ENCODE assay signal across 24 cellular contexts in the genomic region with DNA sequence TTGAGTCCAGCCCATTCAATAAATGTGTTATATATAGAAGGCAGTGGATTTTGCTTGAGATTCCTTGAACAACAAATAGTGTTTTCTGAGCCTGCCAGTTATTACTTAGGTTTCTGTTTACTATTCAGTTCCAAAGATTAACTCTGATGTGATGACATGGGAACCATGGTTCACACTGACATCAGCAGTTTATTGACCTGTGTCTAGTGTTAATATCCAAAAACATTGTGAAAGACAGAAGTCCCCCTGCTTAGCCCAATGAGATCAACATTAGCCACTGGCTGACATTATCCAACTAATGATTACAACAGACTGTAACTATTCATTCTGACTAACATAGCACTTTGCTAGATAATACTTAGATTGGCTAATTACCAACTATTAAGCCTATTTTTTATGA.
"Had no signal": no experiment of that assay in that cellular context is flagged by ENCODE, and none has a peak within 500 bp of the region (broad histone marks: within the 10 kb centered on the region; RNA-seq: fewer than 3 reads in every experiment).

No MANE protein-coding gene starts in this region.

- H3K36me3 ChIP-seq: adrenal gland, ascending aorta, brain microvascular endothelial cell, esophagus muscularis mucosa, tibial artery had no signal

- H3K9me3 ChIP-seq: adrenal gland, ascending aorta, esophagus muscularis mucosa, tibial artery had no signal

- FAIRE-seq: colon had no signal

- H3K4me3 ChIP-seq: adrenal gland, ascending aorta, esophagus muscularis mucosa, skin epidermis, tibial artery had no signal

- DNase-seq: activated CD4-positive, alpha-beta T cell treated with anti-CD3 and anti-CD28 coated beads, Interleukin-2, amount 50 U/mL, for 4 hours; activated CD8-positive, alpha-beta memory T cell treated with anti-CD3 and anti-CD28 coated beads for 24 hours; activated CD8-positive, alpha-beta memory T cell treated with anti-CD3 and anti-CD28 coated beads, Interleukin-2, amount 50 U/mL, for 4 hours; activated naive CD4-positive, alpha-beta T cell; activated T-cell treated with anti-CD3 and anti-CD28 coated beads, Interleukin-2, amount 50 U/mL, for 4 hours; adrenal gland; brain microvascular endothelial cell; effector memory CD4-positive, alpha-beta T cell; foreskin keratinocyte; naive thymus-derived CD8-positive, alpha-beta T cell; retina; stimulated activated CD4-positive, alpha-beta T cell treated with anti-CD3 and anti-CD28 coated beads, Interleukin-1b, Interleukin-23, amount 100 ng/mL, for 48 hours; stimulated activated naive CD8-positive, alpha-beta T cell treated with anti-CD3 and anti-CD28 coated beads, Interleukin-15, amount 100 ng/mL, for 72 hours; T1000; tibial artery had no signal

- ATAC-seq: activated T-cell treated with anti-CD3 and anti-CD28 coated beads, Interleukin-2, amount 50 U/mL, for 4 hours; foreskin keratinocyte; naive thymus-derived CD8-positive, alpha-beta T cell; stimulated activated naive CD8-positive, alpha-beta T cell treated with anti-CD3 and anti-CD28 coated beads, Interleukin-15, amount 100 ng/mL, for 72 hours; WTC11 had no signal

- H3K4me1 Mint-ChIP-seq: central memory CD8-positive, alpha-beta T cell; naive thymus-derived CD8-positive, alpha-beta T cell; stimulated activated naive CD8-positive, alpha-beta T cell treated with anti-CD3 and anti-CD28 coated beads, Interleukin-15, amount 100 ng/mL, for 72 hours had no signal

- H3K27me3 ChIP-seq: adrenal gland, ascending aorta, brain microvascular endothelial cell, esophagus muscularis mucosa, foreskin keratinocyte, tibial artery had no signal

- H3K4me1 ChIP-seq: adrenal gland, ascending aorta, esophagus muscularis mucosa, foreskin keratinocyte, tibial artery had no signal

- H3K27ac ChIP-seq: adrenal gland, ascending aorta, brain microvascular endothelial cell, esophagus muscularis mucosa, foreskin keratinocyte, skin epidermis, tibial artery had no signal

- H3K4me3 Mint-ChIP-seq: activated naive CD8-positive, alpha-beta T cell; activated T-cell treated with anti-CD3 and anti-CD28 coated beads, Interleukin-2, amount 50 U/mL, for 4 hours; central memory CD8-positive, alpha-beta T cell; mesothelial cell of epicardium; naive thymus-derived CD8-positive, alpha-beta T cell; stimulated activated naive CD8-positive, alpha-beta T cell treated with anti-CD3 and anti-CD28 coated beads, Interleukin-15, amount 100 ng/mL, for 72 hours; WTC11 had no signal

- H3K27ac Mint-ChIP-seq: activated naive CD8-positive, alpha-beta T cell; activated T-helper 2 cell treated with anti-CD3 and anti-CD28 coated beads, Interferon-gamma antibody, Interleukin-2, Interleukin-4, amounts not matched to agents 10 μg/mL and 5 μg/mL and 100 μg/mL, durations not matched to agents 14 hours and 24 hours and 36 hours; mesothelial cell of epicardium; stimulated activated naive CD8-positive, alpha-beta T cell treated with anti-CD3 and anti-CD28 coated beads, Interleukin-15, amount 100 ng/mL, for 72 hours; WTC11 had no signal

- H3K36me3 Mint-ChIP-seq: activated naive CD8-positive, alpha-beta T cell; mesothelial cell of epicardium; naive thymus-derived CD8-positive, alpha-beta T cell; WTC11 had no signal

- H3K9me3 Mint-ChIP-seq: activated T-cell treated with anti-CD3 and anti-CD28 coated beads, Interleukin-2, amount 50 U/mL, for 4 hours; activated T-helper 2 cell treated with anti-CD3 and anti-CD28 coated beads, Interferon-gamma antibody, Interleukin-2, Interleukin-4, amounts not matched to agents 10 μg/mL and 5 μg/mL and 100 μg/mL, durations not matched to agents 14 hours and 24 hours and 36 hours; central memory CD8-positive, alpha-beta T cell; mesothelial cell of epicardium; naive thymus-derived CD8-positive, alpha-beta T cell; stimulated activated naive CD8-positive, alpha-beta T cell treated with anti-CD3 and anti-CD28 coated beads, Interleukin-15, amount 100 ng/mL, for 72 hours had no signal
